Comparison of ENCODE assay signal across 11 cellular contexts in the genomic region with DNA sequence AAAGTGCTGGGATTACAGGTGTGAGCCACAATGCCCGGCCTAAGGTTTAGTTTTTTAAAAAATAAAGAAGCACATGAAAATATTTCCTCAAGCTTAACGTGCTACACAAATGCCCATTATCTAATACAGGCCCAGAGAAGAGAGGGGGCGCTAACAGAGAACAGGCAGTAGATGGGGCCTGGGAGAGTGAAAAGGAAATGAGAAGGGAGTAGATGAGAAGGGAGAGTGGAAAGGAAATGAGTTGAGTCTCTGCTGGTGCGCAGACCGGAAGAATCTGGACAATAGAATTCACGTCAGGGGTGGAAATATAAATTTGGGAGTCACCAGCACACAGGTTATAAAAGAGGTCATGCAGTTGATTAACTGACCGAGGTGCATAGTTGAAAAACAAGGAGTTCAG. TPM values are rescaled to one million over a fixed set of nuclear protein-coding genes. Genes with fewer than 3 reads are reported as not detected.
A peak's percentile ranks its signal among the peaks of the same experiment; 100 is the strongest.
DNase-seq lines count a peak whose midpoint lies in the region; ATAC-seq, FAIRE-seq and TF ChIP-seq lines count a peak whose summit lies in the region.
"Had no signal": no experiment of that assay in that cellular context is flagged by ENCODE, and none has a peak within 500 bp of the region (broad histone marks: within the 10 kb centered on the region; RNA-seq: fewer than 3 reads in every experiment).

No MANE protein-coding gene starts in this region.

- ATAC-seq in activated CD8-positive, alpha-beta T cell treated with anti-CD3 and anti-CD28 coated beads for 36 hours, result no peak
- no peak for ATAC-seq in gastroesophageal sphincter

- no peaks in the 10 kb centered on the region for H3K27me3 Mint-ChIP-seq in activated CD8-positive, alpha-beta T cell treated with anti-CD3 and anti-CD28 coated beads for 36 hours

- peaks cover 0 to 3% of the 10 kb centered on the region in 2 experiments; a peak in 2 of 3 replicates for H3K36me3 ChIP-seq in HEK293 (ENCODE audit: control insufficient read depth in 2 of 2, insufficient read depth in 1 of 2, low read length in 2 of 2)
- H3K36me3 ChIP-seq in gastroesophageal sphincter, result peaks cover 0 to 8% of the 10 kb centered on the region in 2 donors
- H3K36me3 ChIP-seq in skeletal muscle tissue (ENCODE audit: control insufficient read depth in 3 of 3, insufficient read depth in 3 of 3, low read length in 3 of 3), result no peaks in the 10 kb centered on the region
- H3K36me3 ChIP-seq in smooth muscle cell (ENCODE audit: low read depth), result no peaks in the 10 kb centered on the region

- CTCF ChIA-PET in HEK293 (lab: Yijun Ruan, JAX), result interaction anchor here (0.5 to 16.4 kb wide), 6 partner anchors 8 to 29 kb away, joined by 3 to 581 read pairs (median 6); partner anchors contain the start of gene PXN
- CTCF ChIA-PET in activated CD8-positive, alpha-beta T cell treated with anti-CD3 and anti-CD28 coated beads for 36 hours (lab: Charles Lee), result interaction anchor here (0.6 to 25.9 kb wide), 7 partner anchors 8 to 214 kb away, joined by 3 to 749 read pairs (median 4); partner anchors contain the start of gene PXN

- POLR2A ChIA-PET in HEK293 (lab: Yijun Ruan, JAX), result interaction anchor here (0.5 kb wide), 1 partner anchor 54 kb away, joined by 3 read pairs; the partner anchor contains the start of gene RPLP0
- POLR2A ChIA-PET in activated CD8-positive, alpha-beta T cell treated with anti-CD3 and anti-CD28 coated beads for 36 hours (lab: Charles Lee), result interaction anchor here (0.7 to 11.7 kb wide), 5 partner anchors 9 to 90 kb away, joined by 3 to 136 read pairs (median 3); partner anchors contain the start of genes PXN, RNU4-1 and RNU4-2

- TF ChIP-seq POLR2A in gastroesophageal sphincter (IDR thresholded peaks at IDR 0.05) (no peak), H54 (IDR thresholded peaks at IDR 0.05; ENCODE audit: low read depth, low read length) (no peak)

- H3K79me2 ChIP-seq in smooth muscle cell (ENCODE audit: low read depth), result peaks cover 100% of the 10 kb centered on the region

- no peaks in the 10 kb centered on the region for H3K9me3 Mint-ChIP-seq in activated CD8-positive, alpha-beta T cell treated with anti-CD3 and anti-CD28 coated beads for 36 hours

- H3K27me3 ChIP-seq in gastroesophageal sphincter (no peaks in the 10 kb centered on the region), skeletal muscle tissue (ENCODE audit: control insufficient read depth in 3 of 3, insufficient read depth in 3 of 3, low read length in 3 of 3) (no peaks in the 10 kb centered on the region), smooth muscle cell (ENCODE audit: low read depth) (no peaks in the 10 kb centered on the region)

- no peak for TF ChIP-seq EP300 in gastroesophageal sphincter (IDR thresholded peaks at IDR 0.05)

- H3K4me3 ChIP-seq in HEK293 (ENCODE audit: low read depth, low read length), result no peak overlapping the region
- no peak overlapping the region for H3K4me3 ChIP-seq in gastroesophageal sphincter
- no peak overlapping the region for H3K4me3 ChIP-seq in skeletal muscle tissue (ENCODE audit: low read length in 3 of 3)
- no peak overlapping the region for H3K4me3 ChIP-seq in smooth muscle cell

- peaks cover 5% of the 10 kb centered on the region for H3F3A ChIP-seq in smooth muscle cell (ENCODE audit: low read depth)

- no peak for FAIRE-seq in H54 (lab: Jason Lieb, UNC)

- H3K36me3 Mint-ChIP-seq in activated CD8-positive, alpha-beta T cell treated with anti-CD3 and anti-CD28 coated beads for 36 hours (ENCODE audit: low read depth), result peaks cover 11% of the 10 kb centered on the region

- H3K4me1 Mint-ChIP-seq in activated CD8-positive, alpha-beta T cell treated with anti-CD3 and anti-CD28 coated beads for 36 hours (ENCODE audit: low read depth), result peaks cover 81% of the 10 kb centered on the region

- no peak overlapping the region for H2AFZ ChIP-seq in smooth muscle cell (ENCODE audit: low read depth)

- peaks cover 99% of the 10 kb centered on the region for H4K20me1 ChIP-seq in smooth muscle cell (ENCODE audit: low read depth)

- H3K4me3 Mint-ChIP-seq in activated CD8-positive, alpha-beta T cell treated with anti-CD3 and anti-CD28 coated beads for 36 hours, result no peak overlapping the region

- peaks cover 5% of the 10 kb centered on the region; the same call in 1 of the 2 replicates for H3K4me1 ChIP-seq in HEK293 (ENCODE audit: control insufficient read depth, insufficient read depth, low read length)
- peaks cover 6 to 99% (median 80%) of the 10 kb centered on the region in 3 donors for H3K4me1 ChIP-seq in gastroesophageal sphincter
- peaks cover 53 to 58% (median 56%) of the 10 kb centered on the region in 3 donors for H3K4me1 ChIP-seq in skeletal muscle tissue (ENCODE audit: control insufficient read depth in 3 of 3, insufficient read depth in 3 of 3, low read length in 3 of 3)
- H3K4me1 ChIP-seq in smooth muscle cell (ENCODE audit: low read depth), result no peaks in the 10 kb centered on the region

- no peak overlapping the region for H3K9ac ChIP-seq in skeletal muscle tissue (ENCODE audit: low read depth in 1 of 3, low read length in 3 of 3)
- no peak overlapping the region for H3K9ac ChIP-seq in smooth muscle cell (ENCODE audit: low read depth)

- 53 to 63% methylated on average over 5 of the region's 7 CpGs for WGBS in gastroesophageal sphincter (ENCODE audit: low coverage in 1 of 2), 2 donors
- WGBS in smooth muscle cell (ENCODE audit: low lambda C conversion rate), result 96% methylated on average over 7 of the region's 7 CpGs

- peak overlapping the region; percentile 36 for H3K27ac Mint-ChIP-seq in activated CD8-positive, alpha-beta T cell treated with anti-CD3 and anti-CD28 coated beads for 36 hours

- H3K9me3 ChIP-seq in HEK293 (ENCODE audit: control insufficient read depth, insufficient read depth, low read depth, low read length) (no peaks in the 10 kb centered on the region), gastroesophageal sphincter (no peaks in the 10 kb centered on the region), skeletal muscle tissue (ENCODE audit: control insufficient read depth in 3 of 3, low read length in 3 of 3) (no peaks in the 10 kb centered on the region), smooth muscle cell (replicated peaks; ENCODE audit: low read depth) (no peaks in the 10 kb centered on the region)

- intact Hi-C loops in activated CD8-positive, alpha-beta T cell treated with anti-CD3 and anti-CD28 coated beads for 36 hours (cut with micrococcal nuclease), result no loop called here

- H3K27ac ChIP-seq in HEK293 (ENCODE audit: extremely low read depth, low read depth, low read length), result no peak overlapping the region
- peak overlapping the region in 3 of 4 donors; percentile 74 to 93 (median 93) for H3K27ac ChIP-seq in gastroesophageal sphincter
- peak overlapping the region; percentile 26 for H3K27ac ChIP-seq in skeletal muscle tissue (ENCODE audit: low read depth, low read length)
- no peak overlapping the region for H3K27ac ChIP-seq in smooth muscle cell (ENCODE audit: low read depth)

- no peak overlapping the region for H3K4me2 ChIP-seq in smooth muscle cell

- TF ChIP-seq CTCF in HEK293 (tag by site-specific recombination; IDR thresholded peaks at IDR 0.05) (no peak), gastroesophageal sphincter (IDR thresholded peaks at IDR 0.05) (no peak), smooth muscle cell (IDR thresholded peaks at IDR 0.05; ENCODE audit: borderline replicate concordance, insufficient read depth, poor library complexity, severe bottlenecking) (no peak)
- TF ChIP-seq CTCF in activated CD8-positive, alpha-beta T cell treated with anti-CD3 and anti-CD28 coated beads for 36 hours (IDR thresholded peaks at IDR 0.05), result no peak

- no peak for DNase-seq in activated CD8-positive, alpha-beta T cell treated with anti-CD3 and anti-CD28 coated beads for 36 hours
- DNase-seq in NCI-H1930 (lab: John Stamatoyannopoulos, UW) (no peak), H54 (ENCODE audit: insufficient read length, low spot score) (no peak), smooth muscle cell (lab: John Stamatoyannopoulos, UW; ENCODE audit: unreplicated experiment) (no peak), GM19238 (ENCODE audit: insufficient read length, low spot score) (no peak)
- DNase-seq: DMS53, mammary epithelial cell, NCI-H1048 had no signal

TF ChIP-seq in HEK293, 187 proteins besides CTCF, POLR2A, EP300 and RAD21:
- TF ChIP-seq PRDM1 (tag by site-specific recombination; IDR thresholded peaks at IDR 0.05), result peak; percentile 64; the same call in 1 of the 2 replicates
- no peak for TF ChIP-seq ZNF610 (tag by site-specific recombination; IDR thresholded peaks at IDR 0.05; ENCODE audit: borderline replicate concordance)

RNA-seq across cellular contexts. Expression of gene PXN, which starts 10.7 kb away (rescaled TPM):
- 10 to 100 TPM; 40.2 to 45.3 TPM for total RNA-seq in activated CD8-positive, alpha-beta T cell treated with anti-CD3 and anti-CD28 coated beads for 36 hours
- total RNA-seq in gastroesophageal sphincter, result 10 to 100 TPM; 43.2 to 80.4 (median 59.4) TPM
- total RNA-seq in skeletal muscle tissue, result 20.9 TPM
- 16.6 and 17.2 TPM in 2 replicates for total RNA-seq in smooth muscle cell
- 27.0 and 61.2 TPM in 2 replicates for polyA plus RNA-seq in smooth muscle cell

RNA-seq across cellular contexts. Expression of gene RNU4-2, which starts 36.9 kb away (rescaled TPM):
- total RNA-seq in activated CD8-positive, alpha-beta T cell treated with anti-CD3 and anti-CD28 coated beads for 36 hours, result 1,000 to 10,000 TPM in 1 of 2 experiments, 100 to 1,000 TPM in 1; 923 to 1,303 TPM
- total RNA-seq in gastroesophageal sphincter (under 1 TPM in 3 of 4 donors, not detected in 1; under 0.01 TPM), skeletal muscle tissue (under 0.01 TPM), smooth muscle cell (under 0.01 TPM in 2 replicates)
- 4.5 TPM in 1 of 2 replicates, not detected in the other for polyA plus RNA-seq in smooth muscle cell

RNA-seq across cellular contexts. Expression of gene RNU4-1, which starts 38.2 kb away (rescaled TPM):
- 1,000 to 10,000 TPM in 1 of 2 experiments, 100 to 1,000 TPM in 1; 692 to 1,025 TPM for total RNA-seq in activated CD8-positive, alpha-beta T cell treated with anti-CD3 and anti-CD28 coated beads for 36 hours
- total RNA-seq in gastroesophageal sphincter, result under 1 TPM in 1 of 4 donors, not detected in 3; under 0.01 TPM
- total RNA-seq in skeletal muscle tissue, result under 0.01 TPM
- total RNA-seq in smooth muscle cell, result under 0.01 TPM in 2 replicates
- polyA plus RNA-seq in smooth muscle cell, result 3.8 TPM in 1 of 2 replicates, not detected in the other

RNA-seq across cellular contexts. Expression of gene SIRT4, which starts 47.3 kb away (rescaled TPM):
- 1 to 10 TPM; 2.7 to 3.3 TPM for total RNA-seq in activated CD8-positive, alpha-beta T cell treated with anti-CD3 and anti-CD28 coated beads for 36 hours
- total RNA-seq in gastroesophageal sphincter (1 to 10 TPM in 3 of 4 donors, under 1 TPM in 1; 0.67 to 3.9 (median 3.7) TPM), skeletal muscle tissue (3.7 TPM), smooth muscle cell (2.7 and 4.8 TPM in 2 replicates)
- polyA plus RNA-seq in smooth muscle cell, result 5.3 and 5.5 TPM in 2 replicates

RNA-seq across cellular contexts. Expression of gene RPLP0, which starts 53.9 kb away (rescaled TPM):
- 1,000 to 10,000 TPM; 4,421 to 4,585 TPM for total RNA-seq in activated CD8-positive, alpha-beta T cell treated with anti-CD3 and anti-CD28 coated beads for 36 hours
- 1,000 to 10,000 TPM; 1,730 to 2,825 (median 2,260) TPM for total RNA-seq in gastroesophageal sphincter
- 2,458 TPM for total RNA-seq in skeletal muscle tissue
- total RNA-seq in smooth muscle cell, result 2,989 and 3,138 TPM in 2 replicates
- 1,054 and 1,106 TPM in 2 replicates for polyA plus RNA-seq in smooth muscle cell

Comparison
In these comparisons a context has a peak if more than half of its experiments do, and no peak if none do; other contexts are left out.
1. H3K27ac ChIP-seq: peak in gastroesophageal sphincter (3 of 4) and skeletal muscle tissue (single experiment); none in HEK293 (single experiment) and smooth muscle cell (single experiment).
2. RNA of gene RNU4-2, which starts 36.9 kb away (total RNA-seq): 923 to 1,303 TPM in activated CD8-positive, alpha-beta T cell treated with anti-CD3 and anti-CD28 coated beads for 36 hours; under 0.01 TPM in gastroesophageal sphincter, under 0.01 TPM in skeletal muscle tissue (single experiment) and under 0.01 TPM in smooth muscle cell; every median in the first group is over 100 times any median in the second.
3. RNA of gene RNU4-1, which starts 38.2 kb away (total RNA-seq): 692 to 1,025 TPM in activated CD8-positive, alpha-beta T cell treated with anti-CD3 and anti-CD28 coated beads for 36 hours; under 0.01 TPM in gastroesophageal sphincter, under 0.01 TPM in skeletal muscle tissue (single experiment) and under 0.01 TPM in smooth muscle cell; every median in the first group is over 100 times any median in the second.